In genomic region chr11:72676874-72677341, GRCh38 we compare ENCODE assay signal across 9 cellular contexts. TPM values are rescaled to one million over a fixed set of nuclear protein-coding genes. Genes with fewer than 3 reads are reported as not detected.
DNase-seq lines count a peak whose midpoint lies in the region; ATAC-seq, FAIRE-seq and TF ChIP-seq lines count a peak whose summit lies in the region.
"Had no signal": no experiment of that assay in that cellular context is flagged by ENCODE, and none has a peak within 500 bp of the region (broad histone marks: within the 10 kb centered on the region; RNA-seq: fewer than 3 reads in every experiment).

No MANE protein-coding gene starts in this region.

- H3K27ac Mint-ChIP-seq in GM23338 = no peak overlapping the region
- H3K27ac Mint-ChIP-seq in activated naive CD8-positive, alpha-beta T cell treated with anti-CD3 and anti-CD28 coated beads, Interleukin-2, amount 10 ng/mL, durations not matched to agents 7 days and 5 days = no peak overlapping the region
- H3K27ac Mint-ChIP-seq: nephron had no signal

- peaks cover 32% of the 10 kb centered on the region for H3K4me1 ChIP-seq in GM23338 (ENCODE audit: insufficient read depth)

- H2AFZ ChIP-seq in GM23338 = no peak overlapping the region

- H3K4me3 Mint-ChIP-seq in GM23338 = peak overlapping the region; percentile 66
- H3K4me3 Mint-ChIP-seq in activated naive CD8-positive, alpha-beta T cell treated with anti-CD3 and anti-CD28 coated beads, Interleukin-2, amount 10 ng/mL, durations not matched to agents 7 days and 5 days = no peak overlapping the region

- H3K27ac ChIP-seq in GM23338 (ENCODE audit: low read depth) = no peak overlapping the region

- peak overlapping the region; percentile 50 for H3K4me3 ChIP-seq in GM23338

- H3K27me3 Mint-ChIP-seq in GM23338 (ENCODE audit: insufficient read depth, low read depth, poor library complexity) = peaks cover 54% of the 10 kb centered on the region
- peaks cover 73% of the 10 kb centered on the region for H3K27me3 Mint-ChIP-seq in activated naive CD8-positive, alpha-beta T cell treated with anti-CD3 and anti-CD28 coated beads, Interleukin-2, amount 10 ng/mL, durations not matched to agents 7 days and 5 days

- H3K27me3 ChIP-seq in GM23338 (ENCODE audit: insufficient read depth) = peaks cover 66% of the 10 kb centered on the region

- peak overlapping the region; percentile 81 for H3K4me2 ChIP-seq in GM23338

- in situ Hi-C loops in G401 (cut with HindIII; ENCODE audit: low sequenced_read_pairs) = no loop called here

- H3K36me3 Mint-ChIP-seq in GM23338 (ENCODE audit: low read depth) = no peaks in the 10 kb centered on the region
- H3K36me3 Mint-ChIP-seq in activated naive CD8-positive, alpha-beta T cell treated with anti-CD3 and anti-CD28 coated beads, Interleukin-2, amount 10 ng/mL, durations not matched to agents 7 days and 5 days = no peaks in the 10 kb centered on the region

- H3K36me3 ChIP-seq in GM23338 (ENCODE audit: insufficient read depth) = no peaks in the 10 kb centered on the region

- ATAC-seq in GM23338 = peak; percentile 77
- ATAC-seq in activated naive CD8-positive, alpha-beta T cell treated with anti-CD3 and anti-CD28 coated beads, Interleukin-2, amount 10 ng/mL, durations not matched to agents 7 days and 5 days (ENCODE audit: low read depth) = peak; percentile 73
- no peak for ATAC-seq in HG03025 (IDR thresholded peaks at IDR 0.05; ENCODE audit: low FRiP score, unreplicated experiment)

- DNase-seq in GM23338 (ENCODE audit: low spot score) (peak; percentile 94), SK-N-DZ (ENCODE audit: low spot score) (peak; percentile 53), iPS-NIHi7 (ENCODE audit: extremely low spot score) (peak; percentile 94), G401 (ENCODE audit: low spot score) (no peak), GM19239 (ENCODE audit: insufficient read length, low spot score) (no peak)
- peak; percentile 84 for DNase-seq in activated naive CD8-positive, alpha-beta T cell treated with anti-CD3 and anti-CD28 coated beads, Interleukin-2, amount 10 ng/mL, durations not matched to agents 7 days and 5 days
- peak; percentile 75 for DNase-seq in stimulated activated CD4-positive, alpha-beta T cell treated with anti-CD3 and anti-CD28 coated beads, Interleukin-4, amount 100 ng/mL, for 24 hours

- H3K79me2 ChIP-seq in GM23338 (replicated peaks; ENCODE audit: insufficient read depth) = no peaks in the 10 kb centered on the region

- no peaks in the 10 kb centered on the region for H3K9me3 Mint-ChIP-seq in GM23338
- no peaks in the 10 kb centered on the region for H3K9me3 Mint-ChIP-seq in activated naive CD8-positive, alpha-beta T cell treated with anti-CD3 and anti-CD28 coated beads, Interleukin-2, amount 10 ng/mL, durations not matched to agents 7 days and 5 days
- H3K9me3 Mint-ChIP-seq: nephron had no signal

- no peaks in the 10 kb centered on the region for H3K9me2 ChIP-seq in GM23338 (ENCODE audit: insufficient read depth)

- FAIRE-seq in GM19239 (lab: Jason Lieb, UNC) = no peak

- no peaks in the 10 kb centered on the region; the same call in 1 of the 2 replicates for H4K20me1 ChIP-seq in GM23338 (replicated peaks; ENCODE audit: insufficient read depth)

- POLR2A ChIA-PET in activated naive CD8-positive, alpha-beta T cell treated with anti-CD3 and anti-CD28 coated beads, Interleukin-2, amount 10 ng/mL, durations not matched to agents 7 days and 5 days (lab: Charles Lee) = no interaction called here

- TF ChIP-seq CTCF in GM23338 (conservative IDR thresholded peaks at IDR 0.05; ENCODE audit: low read depth in 2 of 2) = 0 out of 4 replicates have a peak, but pooled peaks of 1 of the 2 experiments have one; percentile 0

- no peaks in the 10 kb centered on the region for H3F3A ChIP-seq in GM23338 (replicated peaks; ENCODE audit: low read depth)

- peaks cover 55% of the 10 kb centered on the region for H3K4me1 Mint-ChIP-seq in GM23338
- H3K4me1 Mint-ChIP-seq in activated naive CD8-positive, alpha-beta T cell treated with anti-CD3 and anti-CD28 coated beads, Interleukin-2, amount 10 ng/mL, durations not matched to agents 7 days and 5 days = peaks cover 3% of the 10 kb centered on the region
- H3K4me1 Mint-ChIP-seq: nephron had no signal

TF ChIP-seq in GM23338, 12 proteins besides CTCF, POLR2A, EP300 and RAD21:
- TF ChIP-seq JUNB (IDR thresholded peaks at IDR 0.05; ENCODE audit: unreplicated experiment) (no peak), REST (IDR thresholded peaks at IDR 0.05; ENCODE audit: unreplicated experiment) (peak; percentile 97)

RNA-seq across cellular contexts. Expression of gene PDE2A, which starts 2.7 kb away (rescaled TPM):
- 8.2 and 16.2 TPM in 2 replicates for total RNA-seq in GM23338 (2014; rRNA removed; shearing (Covaris generic))
- polyA plus RNA-seq in GM23338 (2016; fragmentation: Nextera tagmentation; extraction: Ambion mirVana) = 4.1 and 4.3 TPM in 2 replicates
- polyA plus RNA-seq in SK-N-DZ (2014; cell fraction: cytosol; rRNA removed) = 8.2 and 12.9 TPM in 2 replicates
- 45.4 and 47.9 TPM in 2 replicates for polyA plus RNA-seq in SK-N-DZ (2014; cell fraction: nucleus; rRNA removed)
- under 1 TPM in 1 of 2 experiments, not detected in 1; 0.83 TPM for total RNA-seq in activated naive CD8-positive, alpha-beta T cell treated with anti-CD3 and anti-CD28 coated beads, Interleukin-2, amount 10 ng/mL, durations not matched to agents 7 days and 5 days
- not detected in 2 replicates for total RNA-seq in G401 (2014; rRNA removed; shearing (Covaris generic))

Comparison
In these comparisons a context has a peak if more than half of its experiments do, and no peak if none do; other contexts are left out.
1. DNase-seq: peak in GM23338 (single experiment), SK-N-DZ (single experiment), activated naive CD8-positive, alpha-beta T cell treated with anti-CD3 and anti-CD28 coated beads, Interleukin-2, amount 10 ng/mL, durations not matched to agents 7 days and 5 days (single experiment), iPS-NIHi7 (single experiment) and stimulated activated CD4-positive, alpha-beta T cell treated with anti-CD3 and anti-CD28 coated beads, Interleukin-4, amount 100 ng/mL, for 24 hours (single experiment); none in G401 (single experiment) and GM19239 (single experiment).